In the genomic region with DNA sequence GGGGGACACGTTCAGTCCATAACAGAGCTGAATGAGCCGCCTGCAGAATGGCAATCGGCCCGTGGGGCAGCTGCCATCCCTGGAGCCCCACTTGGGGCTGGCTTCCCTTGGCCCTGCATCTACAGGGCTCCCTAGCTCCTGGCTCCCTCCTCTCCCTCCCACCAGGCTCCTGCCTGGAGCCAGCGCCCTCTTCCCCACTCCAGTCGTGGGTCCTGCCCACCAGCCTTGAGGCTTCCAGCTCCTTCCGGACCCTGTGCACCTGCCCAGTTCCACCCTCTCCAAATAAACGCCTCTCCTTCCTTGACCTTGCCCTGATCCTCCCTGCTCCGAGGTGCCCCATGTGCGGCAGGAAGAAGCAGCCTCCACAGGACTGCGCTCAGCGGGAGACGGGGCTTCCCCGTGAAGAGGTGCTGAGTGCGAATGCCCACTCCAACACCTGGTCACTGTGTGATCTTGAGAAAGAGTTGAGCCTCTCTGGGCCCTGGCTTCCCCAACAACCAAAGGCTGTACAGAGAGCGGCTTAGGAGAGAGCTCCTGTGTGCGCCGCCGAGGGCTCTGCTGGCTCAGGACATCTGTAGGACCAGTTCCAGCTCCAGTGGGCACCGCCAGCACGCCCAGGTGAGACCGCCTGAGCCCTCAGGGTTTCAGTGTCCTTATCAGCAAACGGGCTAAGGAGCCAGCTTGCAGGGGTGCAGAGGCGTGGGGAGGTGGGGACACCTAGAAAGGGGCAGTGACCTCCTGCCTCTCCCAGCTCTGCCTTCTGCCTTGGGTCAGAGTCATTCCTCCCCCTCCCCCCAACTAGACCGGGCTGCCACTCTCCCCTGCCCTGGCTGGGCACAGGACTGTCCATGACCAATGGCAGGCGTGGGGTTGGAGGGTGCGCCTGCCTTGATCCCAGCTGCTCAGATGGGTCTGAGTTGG, we compare ENCODE assay signal across 11 cellular contexts. TPM values are rescaled to one million over a fixed set of nuclear protein-coding genes. Genes with fewer than 3 reads are reported as not detected.
A peak's percentile ranks its signal among the peaks of the same experiment; 100 is the strongest.
DNase-seq lines count a peak whose midpoint lies in the region; ATAC-seq, FAIRE-seq and TF ChIP-seq lines count a peak whose summit lies in the region.
"Had no signal": no experiment of that assay in that cellular context is flagged by ENCODE, and none has a peak within 500 bp of the region (broad histone marks: within the 10 kb centered on the region; RNA-seq: fewer than 3 reads in every experiment).

No MANE protein-coding gene starts in this region.

- no peak for ATAC-seq in CD4-positive, CD25-positive, alpha-beta regulatory T cell (ENCODE audit: low read depth in 2 of 2)
- ATAC-seq in psoas muscle (no peak), GM21526 (IDR thresholded peaks at IDR 0.05; ENCODE audit: low FRiP score, unreplicated experiment) (no peak)

- intact Hi-C loops in psoas muscle (cut with DNase I): loop anchor here in 1 of 2 donors (1.0 to 5.0 kb wide), 3 partner anchors 114 to 434 kb away; no protein-coding TSS in a partner anchor

- peak overlapping the region in 2 of 3 donors; percentile 84 to 92 for H3K27ac Mint-ChIP-seq in CD4-positive, CD25-positive, alpha-beta regulatory T cell
- peak overlapping the region; percentile 25 to 93 (median 82) for H3K27ac Mint-ChIP-seq in immature natural killer cell

- peaks cover 0 to 43% (median 18%) of the 10 kb centered on the region in 4 donors for H3K4me1 Mint-ChIP-seq in CD4-positive, CD25-positive, alpha-beta regulatory T cell
- peaks cover 37 to 46% of the 10 kb centered on the region in 2 donors for H3K4me1 Mint-ChIP-seq in immature natural killer cell

- WGBS in psoas muscle, 3 donors: 84 to 91% (median 86%) methylated on average over 26 to 27 of the region's 27 CpGs

- H3K4me3 Mint-ChIP-seq in CD4-positive, CD25-positive, alpha-beta regulatory T cell: peak overlapping the region; percentile 32 to 76 (median 50)
- peak overlapping the region; percentile 7 to 46 (median 24) for H3K4me3 Mint-ChIP-seq in immature natural killer cell

- H3K36me3 Mint-ChIP-seq in CD4-positive, CD25-positive, alpha-beta regulatory T cell: no peaks in the 10 kb centered on the region
- H3K36me3 Mint-ChIP-seq in immature natural killer cell: no peaks in the 10 kb centered on the region

- no peaks in the 10 kb centered on the region for H3K36me3 ChIP-seq in CD4-positive, CD25-positive, alpha-beta regulatory T cell (ENCODE audit: control insufficient read depth, insufficient read depth, low read length)
- H3K36me3 ChIP-seq in psoas muscle (ENCODE audit: insufficient read depth in 1 of 2, low read depth in 1 of 2): no peaks in the 10 kb centered on the region

- no peak for TF ChIP-seq CTCF in psoas muscle (IDR thresholded peaks at IDR 0.05)

- no peak overlapping the region for H3K4me3 ChIP-seq in CD4-positive, CD25-positive, alpha-beta regulatory T cell (ENCODE audit: low read depth, low read length)
- no peak overlapping the region for H3K4me3 ChIP-seq in psoas muscle

- no peak for FAIRE-seq in HTR-8/SVneo (lab: Jason Lieb, UNC)

- peaks cover 22% of the 10 kb centered on the region for H3K4me1 ChIP-seq in CD4-positive, CD25-positive, alpha-beta regulatory T cell (ENCODE audit: control insufficient read depth, insufficient read depth, low read length, poor library complexity, severe bottlenecking)
- peaks cover 18% of the 10 kb centered on the region for H3K4me1 ChIP-seq in psoas muscle

- no peaks in the 10 kb centered on the region for H3K9me3 Mint-ChIP-seq in CD4-positive, CD25-positive, alpha-beta regulatory T cell
- no peaks in the 10 kb centered on the region for H3K9me3 Mint-ChIP-seq in immature natural killer cell

- no peaks in the 10 kb centered on the region for H3K9me3 ChIP-seq in CD4-positive, CD25-positive, alpha-beta regulatory T cell (ENCODE audit: control insufficient read depth in 2 of 2, low read length in 2 of 2)
- H3K9me3 ChIP-seq in psoas muscle: no peaks in the 10 kb centered on the region

- peaks cover 6% of the 10 kb centered on the region for H3K27me3 Mint-ChIP-seq in CD4-positive, CD25-positive, alpha-beta regulatory T cell
- H3K27me3 Mint-ChIP-seq in immature natural killer cell (ENCODE audit: low read depth in 3 of 3): peaks cover 4 to 12% (median 5%) of the 10 kb centered on the region in 3 donors

- peak overlapping the region; percentile 67 for H3K27ac ChIP-seq in CD4-positive, CD25-positive, alpha-beta regulatory T cell (ENCODE audit: insufficient read depth, low read length, poor library complexity, severe bottlenecking)
- peak overlapping the region; percentile 73 for H3K27ac ChIP-seq in psoas muscle

- no peaks in the 10 kb centered on the region for H3K27me3 ChIP-seq in CD4-positive, CD25-positive, alpha-beta regulatory T cell (ENCODE audit: control insufficient read depth, insufficient read depth, low read length)
- H3K27me3 ChIP-seq in psoas muscle (ENCODE audit: insufficient read depth in 3 of 3, low read length in 2 of 3): no peaks in the 10 kb centered on the region

- no peak for DNase-seq in CD4-positive, CD25-positive, alpha-beta regulatory T cell
- DNase-seq in SW480 (ENCODE audit: low spot score): peak; percentile 82
- no peak for DNase-seq in immature natural killer cell
- DNase-seq in psoas muscle: no peak
- DNase-seq in DMS114 treated with DMSO at 0.1 percent for 48 hours (lab: John Stamatoyannopoulos, UW; ENCODE audit: unreplicated experiment): no peak
- no peak for DNase-seq in HTR-8/SVneo (ENCODE audit: insufficient read length, low spot score)
- DNase-seq in COLO668 (lab: John Stamatoyannopoulos, UW; ENCODE audit: unreplicated experiment): no peak
- DNase-seq: DMS79 treated with DMSO at 0.1 percent for 48 hours, NCI-H2081 treated with DMSO at 0.1 percent for 48 hours, SHP77 treated with DMSO at 0.1 percent for 48 hours had no signal

RNA-seq across cellular contexts. Expression of a gene that starts 12.1 kb away (rescaled TPM):
- total RNA-seq in CD4-positive, CD25-positive, alpha-beta regulatory T cell: not detected
- polyA plus RNA-seq in CD4-positive, CD25-positive, alpha-beta regulatory T cell: not detected
- polyA plus RNA-seq in immature natural killer cell: not detected
- not detected for total RNA-seq in psoas muscle
- polyA plus RNA-seq in psoas muscle: not detected

RNA-seq across cellular contexts. Expression of a gene that starts 17.1 kb away (rescaled TPM):
- total RNA-seq in CD4-positive, CD25-positive, alpha-beta regulatory T cell: 37.4 TPM
- 10 to 100 TPM; 41.9 to 56.7 (median 52.8) TPM for polyA plus RNA-seq in CD4-positive, CD25-positive, alpha-beta regulatory T cell
- 10 to 100 TPM; 33.8 to 41.3 (median 35.8) TPM for polyA plus RNA-seq in immature natural killer cell
- total RNA-seq in psoas muscle: 10 to 100 TPM; 67.5 to 98.2 (median 72.0) TPM
- 100 to 1,000 TPM in 2 of 3 donors, 10 to 100 TPM in 1; 92.9 to 178 (median 112) TPM for polyA plus RNA-seq in psoas muscle

RNA-seq across cellular contexts. Expression of a gene that starts 33.1 kb away (rescaled TPM):
- total RNA-seq in CD4-positive, CD25-positive, alpha-beta regulatory T cell: 27.8 TPM
- 10 to 100 TPM; 21.7 to 26.9 (median 23.7) TPM for polyA plus RNA-seq in CD4-positive, CD25-positive, alpha-beta regulatory T cell
- polyA plus RNA-seq in immature natural killer cell (10 to 100 TPM; 13.9 to 26.6 (median 19.9) TPM), psoas muscle (10 to 100 TPM in 2 of 3 donors, 1 to 10 TPM in 1; 8.0 to 20.2 (median 14.9) TPM)
- 10 to 100 TPM in 1 of 4 donors, 1 to 10 TPM in 3; 6.3 to 11.9 (median 8.6) TPM for total RNA-seq in psoas muscle

RNA-seq across cellular contexts. Expression of a gene that starts 56.6 kb away (rescaled TPM):
- total RNA-seq in CD4-positive, CD25-positive, alpha-beta regulatory T cell: not detected
- not detected for polyA plus RNA-seq in CD4-positive, CD25-positive, alpha-beta regulatory T cell
- polyA plus RNA-seq in immature natural killer cell: under 1 TPM in 1 of 3 donors, not detected in 2; 0.18 TPM
- total RNA-seq in psoas muscle: 1 to 10 TPM in 1 of 4 donors, under 1 TPM in 3; 0.27 to 1.1 (median 0.50) TPM
- polyA plus RNA-seq in psoas muscle: under 1 TPM; 0.03 to 0.52 (median 0.34) TPM
